In the genomic region with DNA sequence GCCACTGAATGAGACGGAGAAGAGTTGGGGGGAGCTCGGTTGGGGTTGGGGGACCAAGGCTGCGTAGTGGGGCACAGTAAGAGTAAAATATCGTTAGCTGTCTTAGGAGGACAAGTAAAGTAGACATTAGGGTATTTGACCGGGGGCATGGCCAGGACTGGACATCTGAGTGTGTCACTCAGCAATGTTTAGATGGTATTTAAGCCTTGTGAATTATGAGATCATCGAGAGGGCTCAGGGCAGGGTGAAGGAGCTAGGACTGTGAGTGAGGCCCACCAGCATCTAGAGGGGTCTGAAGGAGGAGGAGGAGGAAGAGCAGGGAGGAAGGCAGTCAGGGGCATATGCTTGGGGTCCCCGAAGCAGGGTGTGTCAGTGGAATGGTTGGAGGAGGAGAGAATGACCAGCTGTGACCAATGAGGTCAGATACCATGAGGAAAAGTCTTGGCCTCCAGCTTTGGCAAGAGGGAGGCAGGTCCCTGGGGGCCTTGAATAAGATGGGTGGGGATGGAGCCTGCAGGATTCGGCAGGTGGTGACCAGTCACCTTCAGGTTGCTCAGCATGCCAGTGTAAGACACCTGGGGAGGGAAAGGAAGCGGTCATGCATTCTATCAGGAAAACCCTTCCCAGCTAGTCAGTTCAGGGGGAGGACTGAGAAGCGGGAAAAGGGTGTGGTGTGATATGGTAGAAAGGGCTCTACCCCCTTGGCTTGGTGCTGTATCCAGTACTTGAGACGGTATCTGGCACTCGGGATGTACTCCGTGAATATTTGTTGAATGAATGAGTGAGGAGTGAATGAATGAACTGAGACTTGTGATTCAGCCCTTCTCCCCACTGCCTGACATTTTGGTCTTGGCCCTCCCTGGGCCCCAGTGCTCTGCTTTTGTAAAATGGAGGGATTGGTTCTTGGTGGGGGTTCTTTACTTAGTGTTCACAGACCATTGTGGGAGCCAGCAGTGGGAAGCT, we compare ENCODE assay signal across 12 cellular contexts. TPM values are rescaled to one million over a fixed set of nuclear protein-coding genes. Genes with fewer than 3 reads are reported as not detected.
DNase-seq lines count a peak whose midpoint lies in the region; ATAC-seq and TF ChIP-seq lines count a peak whose summit lies in the region.
"Had no signal": no experiment of that assay in that cellular context is flagged by ENCODE, and none has a peak within 500 bp of the region (broad histone marks: within the 10 kb centered on the region; RNA-seq: fewer than 3 reads in every experiment).

No MANE protein-coding gene starts in this region.

- DNase-seq in naive thymus-derived CD8-positive, alpha-beta T cell, result peak in 1 of 10 donors; percentile 41
- DNase-seq in posterior cingulate gyrus (no peak), amygdala (lab: John Stamatoyannopoulos, UW) (no peak), DMS114 treated with DMSO at 0.1 percent for 48 hours (lab: John Stamatoyannopoulos, UW; ENCODE audit: unreplicated experiment) (no peak)
- DNase-seq: activated CD4-positive, alpha-beta T cell treated with anti-CD3 and anti-CD28 coated beads, Interleukin-2, amount 50 U/mL, for 1 hour; stimulated activated CD4-positive, alpha-beta T cell treated with anti-CD3 and anti-CD28 coated beads, Interleukin-4, amount 100 ng/mL, for 24 hours had no signal

- H3K9ac ChIP-seq in BLaER1 treated with 17β-estradiol and CSF1 and Interleukin-3, amounts not matched to agents 10 nM and 100 nM, result peak overlapping the region; percentile 72 to 87 (median 82)
- no peak overlapping the region for H3K9ac ChIP-seq in OCI-LY1 (ENCODE audit: low read length)

- peaks cover 13 to 66% (median 51%) of the 10 kb centered on the region in 11 experiments; a peak in 19 of 22 replicates for H4K20me1 ChIP-seq in BLaER1 treated with 17β-estradiol and CSF1 and Interleukin-3, amounts not matched to agents 10 nM and 100 nM
- H4K20me1 ChIP-seq in OCI-LY1 (ENCODE audit: insufficient read depth, low read length), result no peaks in the 10 kb centered on the region

- peak overlapping the region; percentile 85 to 97 (median 93) for H3K27ac ChIP-seq in BLaER1 treated with 17β-estradiol and CSF1 and Interleukin-3, amounts not matched to agents 10 nM and 100 nM
- peak overlapping the region; percentile 69 for H3K27ac ChIP-seq in OCI-LY1 (ENCODE audit: low read depth, low read length, poor library complexity, severe bottlenecking)

- ATAC-seq in naive thymus-derived CD8-positive, alpha-beta T cell, result no peak
- ATAC-seq in HG03175 (IDR thresholded peaks at IDR 0.05; ENCODE audit: unreplicated experiment), result no peak

- no peak for TF ChIP-seq CTCF in OCI-LY1 (IDR thresholded peaks at IDR 0.05; ENCODE audit: low read length)

- peaks cover 27 to 79% (median 56%) of the 10 kb centered on the region in 11 experiments; a peak in 21 of 22 replicates for H3K36me3 ChIP-seq in BLaER1 treated with 17β-estradiol and CSF1 and Interleukin-3, amounts not matched to agents 10 nM and 100 nM
- 0 out of 2 replicates have a peak, but pooled peaks cover 12% of the 10 kb centered on the region for H3K36me3 ChIP-seq in OCI-LY1 (ENCODE audit: insufficient read depth, low read length)

- H2AFZ ChIP-seq in OCI-LY1 (ENCODE audit: low read length), result no peak overlapping the region

- H3F3A ChIP-seq in OCI-LY1 (ENCODE audit: insufficient read depth, low read length), result no peaks in the 10 kb centered on the region

- H3K4me3 ChIP-seq in BLaER1 treated with 17β-estradiol and CSF1 and Interleukin-3, amounts not matched to agents 10 nM and 100 nM, result peak overlapping the region in 6 of 10 experiments; percentile 0 to 23 (median 14); a peak in 6 of 20 replicates
- H3K4me3 ChIP-seq in OCI-LY1 (ENCODE audit: low read depth, low read length, poor library complexity, severe bottlenecking), result no peak overlapping the region

- no peaks in the 10 kb centered on the region for H3K9me3 ChIP-seq in BLaER1 treated with 17β-estradiol and CSF1 and Interleukin-3, amounts not matched to agents 10 nM and 100 nM (replicated peaks in 1 of 11)
- H3K9me3 ChIP-seq in OCI-LY1 (ENCODE audit: low read length), result no peaks in the 10 kb centered on the region

- H3K79me2 ChIP-seq in OCI-LY1 (ENCODE audit: insufficient read depth, low read length), result no peaks in the 10 kb centered on the region

- peak overlapping the region; percentile 90 to 99 (median 96) for H3K4me2 ChIP-seq in BLaER1 treated with 17β-estradiol and CSF1 and Interleukin-3, amounts not matched to agents 10 nM and 100 nM
- no peak overlapping the region for H3K4me2 ChIP-seq in OCI-LY1 (ENCODE audit: low read length)

- no peak overlapping the region for H3K4me3 Mint-ChIP-seq in dendritic cell treated with granulocyte-macrophage colony-stimulating factor and Interleukin-4, amounts not matched to agents 40 ng/mL and 50 ng/mL, for 4 days
- peak overlapping the region; percentile 29 to 83 (median 64) for H3K4me3 Mint-ChIP-seq in naive thymus-derived CD8-positive, alpha-beta T cell

- peaks cover 56% of the 10 kb centered on the region for H3K36me3 Mint-ChIP-seq in dendritic cell treated with granulocyte-macrophage colony-stimulating factor and Interleukin-4, amounts not matched to agents 40 ng/mL and 50 ng/mL, for 4 days (ENCODE audit: low read depth)
- peaks cover 0 to 41% (median 8%) of the 10 kb centered on the region in 3 donors for H3K36me3 Mint-ChIP-seq in naive thymus-derived CD8-positive, alpha-beta T cell

- POLR2A ChIA-PET in naive thymus-derived CD8-positive, alpha-beta T cell (lab: Charles Lee), result interaction anchor here (0.8 to 20.6 kb wide), 4 partner anchors 9 to 43 kb away, joined by 3 to 914 read pairs (median 106); a partner anchor contains a TSS

- intact Hi-C loops in dendritic cell treated with granulocyte-macrophage colony-stimulating factor and Interleukin-4, amounts not matched to agents 40 ng/mL and 50 ng/mL, for 4 days (cut with micrococcal nuclease), result no loop called here
- intact Hi-C loops in posterior cingulate gyrus (cut with DNase I), result no loop called here

- no peaks in the 10 kb centered on the region for H3K27me3 Mint-ChIP-seq in dendritic cell treated with granulocyte-macrophage colony-stimulating factor and Interleukin-4, amounts not matched to agents 40 ng/mL and 50 ng/mL, for 4 days
- H3K27me3 Mint-ChIP-seq in naive thymus-derived CD8-positive, alpha-beta T cell, result no peaks in the 10 kb centered on the region

- no peaks in the 10 kb centered on the region for H3K9me3 Mint-ChIP-seq in dendritic cell treated with granulocyte-macrophage colony-stimulating factor and Interleukin-4, amounts not matched to agents 40 ng/mL and 50 ng/mL, for 4 days
- H3K9me3 Mint-ChIP-seq in naive thymus-derived CD8-positive, alpha-beta T cell, result no peaks in the 10 kb centered on the region

- H3K27ac Mint-ChIP-seq in dendritic cell treated with granulocyte-macrophage colony-stimulating factor and Interleukin-4, amounts not matched to agents 40 ng/mL and 50 ng/mL, for 4 days, result peak overlapping the region; percentile 81
- H3K27ac Mint-ChIP-seq in naive thymus-derived CD8-positive, alpha-beta T cell, result peak overlapping the region; percentile 87 to 98 (median 95)

- no peaks in the 10 kb centered on the region for H3K27me3 ChIP-seq in BLaER1 treated with 17β-estradiol and CSF1 and Interleukin-3, amounts not matched to agents 10 nM and 100 nM
- H3K27me3 ChIP-seq in OCI-LY1 (ENCODE audit: insufficient read depth, low read length), result no peaks in the 10 kb centered on the region

- H3K4me1 Mint-ChIP-seq in dendritic cell treated with granulocyte-macrophage colony-stimulating factor and Interleukin-4, amounts not matched to agents 40 ng/mL and 50 ng/mL, for 4 days (ENCODE audit: low read depth), result peaks cover 83% of the 10 kb centered on the region
- H3K4me1 Mint-ChIP-seq in naive thymus-derived CD8-positive, alpha-beta T cell, result peaks cover 63 to 89% (median 85%) of the 10 kb centered on the region in 4 donors

- H3K9me2 ChIP-seq in OCI-LY1 (ENCODE audit: low read depth, low read length), result no peaks in the 10 kb centered on the region

- H3K4me1 ChIP-seq in BLaER1 treated with 17β-estradiol and CSF1 and Interleukin-3, amounts not matched to agents 10 nM and 100 nM, result peaks cover 100% of the 10 kb centered on the region in 10 experiments
- H3K4me1 ChIP-seq in OCI-LY1 (ENCODE audit: insufficient read depth, low read length, severe bottlenecking), result peaks cover 54% of the 10 kb centered on the region

RNA-seq across cellular contexts. Expression of a gene that starts 34.8 kb away (rescaled TPM):
- under 1 TPM; 0.11 to 0.36 TPM for total RNA-seq in naive thymus-derived CD8-positive, alpha-beta T cell
- polyA plus RNA-seq in naive thymus-derived CD8-positive, alpha-beta T cell, result not detected
- total RNA-seq: LHCN-M2 had no signal
- polyA plus RNA-seq: liver had no signal

RNA-seq across cellular contexts. Expression of a gene that starts 48.8 kb away (rescaled TPM):
- total RNA-seq in naive thymus-derived CD8-positive, alpha-beta T cell, result 100 to 1,000 TPM; 163 to 165 TPM
- 100 to 1,000 TPM; 152 to 293 (median 155) TPM for polyA plus RNA-seq in naive thymus-derived CD8-positive, alpha-beta T cell
